Comparison of ENCODE assay signal across 11 cellular contexts in the genomic region with DNA sequence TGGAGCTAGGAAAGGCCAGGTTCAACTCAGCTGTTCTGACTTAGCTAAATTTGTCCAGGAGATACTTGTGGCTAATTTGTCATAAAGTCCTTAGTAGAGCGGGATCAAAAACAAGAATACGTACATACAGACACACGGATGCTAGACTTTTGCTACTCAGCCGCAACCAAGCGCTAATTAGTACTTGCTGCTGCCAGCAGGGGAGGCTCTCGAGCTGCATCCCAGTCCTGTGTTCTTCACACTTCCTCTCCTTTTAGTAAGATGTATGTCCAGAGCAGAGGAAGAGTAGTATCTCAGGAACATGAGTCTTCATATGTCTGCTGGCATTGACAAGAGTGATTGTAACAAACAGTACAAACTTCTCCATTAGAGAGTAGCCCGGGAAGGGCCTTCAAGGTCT. TPM values are rescaled to one million over a fixed set of nuclear protein-coding genes. Genes with fewer than 3 reads are reported as not detected.
DNase-seq lines count a peak whose midpoint lies in the region; ATAC-seq and TF ChIP-seq lines count a peak whose summit lies in the region.
"Had no signal": no experiment of that assay in that cellular context is flagged by ENCODE, and none has a peak within 500 bp of the region (broad histone marks: within the 10 kb centered on the region; RNA-seq: fewer than 3 reads in every experiment).

No MANE protein-coding gene starts in this region.

- H3K36me3 ChIP-seq in cardiac muscle cell (peaks cover 60% of the 10 kb centered on the region), MM.1S (replicated peaks; ENCODE audit: insufficient read depth, low read length) (0 out of 2 replicates have a peak, but pooled peaks cover 3% of the 10 kb centered on the region), smooth muscle cell (ENCODE audit: low read depth) (no peaks in the 10 kb centered on the region)

- no peak overlapping the region for H3K27ac ChIP-seq in cardiac muscle cell
- no peak overlapping the region for H3K27ac ChIP-seq in MM.1S (ENCODE audit: low read length)
- no peak overlapping the region for H3K27ac ChIP-seq in smooth muscle cell (ENCODE audit: low read depth)

- no peaks in the 10 kb centered on the region for H3K9me2 ChIP-seq in MM.1S (replicated peaks; ENCODE audit: insufficient read depth, low read length)

- DNase-seq in cardiac muscle cell (ENCODE audit: low read depth in 1 of 2, low spot score in 1 of 2) (no peak), left ventricle myocardium superior (no peak), MM.1S (no peak), endothelial cell (ENCODE audit: low spot score) (peak; percentile 30), smooth muscle cell (lab: John Stamatoyannopoulos, UW; ENCODE audit: unreplicated experiment) (no peak), AG08396 (ENCODE audit: low spot score) (no peak), AML-193 (lab: John Stamatoyannopoulos, UW) (no peak), HUDEP-2 (lab: John Stamatoyannopoulos, UW; ENCODE audit: unreplicated experiment in 76 of 76) (no peak)
- DNase-seq: DMS79, NCI-H1048, right cardiac atrium had no signal

- peaks cover 11% of the 10 kb centered on the region for H3K4me1 ChIP-seq in cardiac muscle cell (ENCODE audit: low read depth)
- no peaks in the 10 kb centered on the region for H3K4me1 ChIP-seq in MM.1S (ENCODE audit: low read length)
- peaks cover 4% of the 10 kb centered on the region for H3K4me1 ChIP-seq in smooth muscle cell (ENCODE audit: low read depth)

- H3F3A ChIP-seq in MM.1S (ENCODE audit: insufficient read depth, low read length) = peaks cover 9% of the 10 kb centered on the region; the same call in 1 of the 2 replicates
- H3F3A ChIP-seq in smooth muscle cell (ENCODE audit: low read depth) = no peaks in the 10 kb centered on the region

- H3K4me2 ChIP-seq in MM.1S (ENCODE audit: low read depth, low read length) = no peak overlapping the region
- H3K4me2 ChIP-seq in smooth muscle cell = no peak overlapping the region

- H4K20me1 ChIP-seq in MM.1S (ENCODE audit: insufficient read depth, low read length) (no peaks in the 10 kb centered on the region), smooth muscle cell (ENCODE audit: low read depth) (no peaks in the 10 kb centered on the region)

- H3K27ac Mint-ChIP-seq in endothelial cell (ENCODE audit: unreplicated experiment) = no peak overlapping the region

- H3K4me3 ChIP-seq in cardiac muscle cell (no peak overlapping the region), MM.1S (ENCODE audit: low read length) (no peak overlapping the region), smooth muscle cell (no peak overlapping the region)

- H3K79me2 ChIP-seq in MM.1S (ENCODE audit: low read length) (no peaks in the 10 kb centered on the region), smooth muscle cell (ENCODE audit: low read depth) (no peaks in the 10 kb centered on the region)

- H3K27me3 ChIP-seq in cardiac muscle cell (no peaks in the 10 kb centered on the region), MM.1S (replicated peaks; ENCODE audit: insufficient read depth, low read length) (no peaks in the 10 kb centered on the region), smooth muscle cell (ENCODE audit: low read depth) (no peaks in the 10 kb centered on the region)

- WGBS in smooth muscle cell (ENCODE audit: low lambda C conversion rate) = 91% methylated on average over 7 of the region's 7 CpGs

- no peaks in the 10 kb centered on the region for H3K9me3 Mint-ChIP-seq in endothelial cell (ENCODE audit: unreplicated experiment)

- peak; percentile 35 for TF ChIP-seq CTCF in cardiac muscle cell (IDR thresholded peaks at IDR 0.05; ENCODE audit: low read depth, low read length)
- TF ChIP-seq CTCF in MM.1S (IDR thresholded peaks at IDR 0.05; ENCODE audit: low read length) = peak; percentile 40
- TF ChIP-seq CTCF in endothelial cell (IDR thresholded peaks at IDR 0.05; ENCODE audit: unreplicated experiment) = peak; percentile 33
- TF ChIP-seq CTCF in smooth muscle cell (IDR thresholded peaks at IDR 0.05; ENCODE audit: borderline replicate concordance, insufficient read depth, poor library complexity, severe bottlenecking) = peak; percentile 39

- intact Hi-C loops in left ventricle myocardium superior (cut with micrococcal nuclease) = no loop called here

- no peak overlapping the region for H3K4me3 Mint-ChIP-seq in endothelial cell (ENCODE audit: unreplicated experiment)

- H3K9ac ChIP-seq in MM.1S (ENCODE audit: low read length) (no peak overlapping the region), smooth muscle cell (ENCODE audit: low read depth) (no peak overlapping the region)

- H2AFZ ChIP-seq in MM.1S (ENCODE audit: low read length) (no peak overlapping the region), smooth muscle cell (ENCODE audit: low read depth) (no peak overlapping the region)

- H3K36me3 Mint-ChIP-seq in endothelial cell (ENCODE audit: low read depth, unreplicated experiment) = peaks cover 19% of the 10 kb centered on the region

- H3K4me1 Mint-ChIP-seq in endothelial cell (ENCODE audit: unreplicated experiment) = no peaks in the 10 kb centered on the region

- no peak for ATAC-seq in left ventricle myocardium superior
- ATAC-seq: right cardiac atrium had no signal

- peaks cover 3% of the 10 kb centered on the region for H3K27me3 Mint-ChIP-seq in endothelial cell (ENCODE audit: unreplicated experiment)

- H3K9me3 ChIP-seq in cardiac muscle cell (ENCODE audit: low read depth) (no peaks in the 10 kb centered on the region), MM.1S (replicated peaks; ENCODE audit: insufficient read depth, low read length) (no peaks in the 10 kb centered on the region), smooth muscle cell (replicated peaks; ENCODE audit: low read depth) (no peaks in the 10 kb centered on the region)

RNA-seq across cellular contexts. Expression of gene CYFIP2, which starts 58.3 kb away (rescaled TPM):
- total RNA-seq in cardiac muscle cell = 228 and 299 TPM in 2 replicates
- polyA plus RNA-seq in cardiac muscle cell = 126 and 171 TPM in 2 replicates
- 33.3 TPM for total RNA-seq in left ventricle myocardium superior
- 42.9 TPM for total RNA-seq in endothelial cell (ENCODE audit: unreplicated experiment)
- 9.7 and 17.8 TPM in 2 replicates for total RNA-seq in smooth muscle cell
- 11.4 and 28.6 TPM in 2 replicates for polyA plus RNA-seq in smooth muscle cell
